In the genomic region with DNA sequence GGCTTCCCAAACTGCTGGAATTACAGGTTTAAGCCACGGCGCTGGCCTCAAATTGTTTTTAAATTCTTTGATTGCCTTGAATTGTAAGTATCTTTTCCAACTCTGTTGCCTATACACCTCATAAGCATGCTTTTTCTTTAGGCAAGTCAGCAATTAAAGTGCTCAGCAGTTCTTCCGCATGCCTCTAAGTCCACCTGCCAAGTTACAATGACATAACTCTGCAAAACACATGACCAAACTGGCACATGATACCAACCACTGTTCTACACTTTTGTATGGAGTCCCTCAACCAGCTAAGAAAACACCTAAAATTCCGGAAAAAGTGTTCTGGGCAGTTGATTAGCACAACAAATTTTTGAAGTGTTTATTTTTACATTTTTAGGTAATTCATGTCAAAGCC, we compare ENCODE assay signal across 20 cellular contexts. TPM values are rescaled to one million over a fixed set of nuclear protein-coding genes. Genes with fewer than 3 reads are reported as not detected.
DNase-seq lines count a peak whose midpoint lies in the region; ATAC-seq and TF ChIP-seq lines count a peak whose summit lies in the region.
"Had no signal": no experiment of that assay in that cellular context is flagged by ENCODE, and none has a peak within 500 bp of the region (broad histone marks: within the 10 kb centered on the region; RNA-seq: fewer than 3 reads in every experiment).

No MANE protein-coding gene starts in this region.

- H3K36me3 Mint-ChIP-seq in activated CD4-positive, alpha-beta T cell treated with anti-CD3 and anti-CD28 coated beads for 36 hours (ENCODE audit: low read depth): peaks cover 53% of the 10 kb centered on the region
- peaks cover 22% of the 10 kb centered on the region for H3K36me3 Mint-ChIP-seq in activated naive CD8-positive, alpha-beta T cell treated with anti-CD3 and anti-CD28 coated beads, Interleukin-2, amount 10 ng/mL, durations not matched to agents 7 days and 5 days
- peaks cover 42% of the 10 kb centered on the region for H3K36me3 Mint-ChIP-seq in stimulated activated memory B cell treated with anti-CD40 and anti-IgM and Interleukin-4, amounts not matched to agents 10 μg/mL and 1 μg/mL and 100 μg/mL, for 72 hours
- peaks cover 21% of the 10 kb centered on the region for H3K36me3 Mint-ChIP-seq in type B pancreatic cell
- H3K36me3 Mint-ChIP-seq: naive B cell had no signal

- H3K9me3 Mint-ChIP-seq in activated CD4-positive, alpha-beta T cell treated with anti-CD3 and anti-CD28 coated beads for 36 hours (ENCODE audit: low read depth): no peaks in the 10 kb centered on the region
- no peaks in the 10 kb centered on the region for H3K9me3 Mint-ChIP-seq in activated naive CD8-positive, alpha-beta T cell treated with anti-CD3 and anti-CD28 coated beads, Interleukin-2, amount 10 ng/mL, durations not matched to agents 7 days and 5 days
- no peaks in the 10 kb centered on the region for H3K9me3 Mint-ChIP-seq in stimulated activated memory B cell treated with anti-CD40 and anti-IgM and Interleukin-4, amounts not matched to agents 10 μg/mL and 1 μg/mL and 100 μg/mL, for 72 hours
- no peaks in the 10 kb centered on the region for H3K9me3 Mint-ChIP-seq in type B pancreatic cell
- H3K9me3 Mint-ChIP-seq: CD4-positive, alpha-beta memory T cell; endodermal cell; naive B cell had no signal

- no peaks in the 10 kb centered on the region for H3K27me3 Mint-ChIP-seq in activated CD4-positive, alpha-beta T cell treated with anti-CD3 and anti-CD28 coated beads for 36 hours
- H3K27me3 Mint-ChIP-seq in activated naive CD8-positive, alpha-beta T cell treated with anti-CD3 and anti-CD28 coated beads, Interleukin-2, amount 10 ng/mL, durations not matched to agents 7 days and 5 days: no peaks in the 10 kb centered on the region
- no peaks in the 10 kb centered on the region for H3K27me3 Mint-ChIP-seq in stimulated activated memory B cell treated with anti-CD40 and anti-IgM and Interleukin-4, amounts not matched to agents 10 μg/mL and 1 μg/mL and 100 μg/mL, for 72 hours
- H3K27me3 Mint-ChIP-seq in type B pancreatic cell: no peaks in the 10 kb centered on the region
- H3K27me3 Mint-ChIP-seq: CD4-positive, alpha-beta memory T cell; naive B cell had no signal

- no peak overlapping the region for H3K4me3 ChIP-seq in fibroblast of the aortic adventitia (ENCODE audit: low read depth, low read length)
- H3K4me3 ChIP-seq: MG63, SK-N-MC, suprapubic skin had no signal

- ATAC-seq in activated CD4-positive, alpha-beta T cell treated with anti-CD3 and anti-CD28 coated beads for 36 hours: no peak
- ATAC-seq in activated naive CD8-positive, alpha-beta T cell treated with anti-CD3 and anti-CD28 coated beads, Interleukin-2, amount 10 ng/mL, durations not matched to agents 7 days and 5 days (ENCODE audit: low read depth): no peak
- ATAC-seq in stimulated activated memory B cell treated with anti-CD40 and anti-IgM and Interleukin-4, amounts not matched to agents 10 μg/mL and 1 μg/mL and 100 μg/mL, for 72 hours: no peak
- ATAC-seq: foreskin keratinocyte had no signal

- no peak for DNase-seq in activated CD4-positive, alpha-beta T cell treated with anti-CD3 and anti-CD28 coated beads for 36 hours
- DNase-seq in activated CD4-positive, alpha-beta T cell treated with anti-CD3 and anti-CD28 coated beads for 4 hours: no peak
- DNase-seq in activated naive CD8-positive, alpha-beta T cell treated with anti-CD3 and anti-CD28 coated beads, Interleukin-2, amount 10 ng/mL, durations not matched to agents 7 days and 5 days: no peak
- peak; percentile 28 for DNase-seq in fibroblast of the aortic adventitia (ENCODE audit: low read depth)
- DNase-seq in NCI-H2029 treated with DMSO at 0.1 percent for 48 hours (lab: John Stamatoyannopoulos, UW): no peak
- no peak for DNase-seq in NCI-H146 (lab: John Stamatoyannopoulos, UW)
- no peak for DNase-seq in type B pancreatic cell (ENCODE audit: extremely low spot score, unreplicated experiment)
- DNase-seq: 8988T; activated gamma-delta T cell; CD4-positive, alpha-beta memory T cell; EL; endodermal cell; foreskin keratinocyte; MG63; naive B cell; NCI-H2081; NCI-H524 had no signal

- intact Hi-C loops in activated CD4-positive, alpha-beta T cell treated with anti-CD3 and anti-CD28 coated beads for 36 hours (cut with DNase I, micrococcal nuclease): no loop called here

- H3K27ac Mint-ChIP-seq in activated CD4-positive, alpha-beta T cell treated with anti-CD3 and anti-CD28 coated beads for 36 hours: peak overlapping the region; percentile 60
- H3K27ac Mint-ChIP-seq in activated naive CD8-positive, alpha-beta T cell treated with anti-CD3 and anti-CD28 coated beads, Interleukin-2, amount 10 ng/mL, durations not matched to agents 7 days and 5 days: no peak overlapping the region
- peak overlapping the region; percentile 26 for H3K27ac Mint-ChIP-seq in stimulated activated memory B cell treated with anti-CD40 and anti-IgM and Interleukin-4, amounts not matched to agents 10 μg/mL and 1 μg/mL and 100 μg/mL, for 72 hours
- H3K27ac Mint-ChIP-seq in type B pancreatic cell: no peak overlapping the region

- CTCF ChIA-PET in activated CD4-positive, alpha-beta T cell treated with anti-CD3 and anti-CD28 coated beads for 36 hours (lab: Charles Lee): interaction anchor here (0.7 to 1.9 kb wide), 6 partner anchors 27 to 176 kb away, joined by 3 to 5 read pairs (median 3); no protein-coding TSS in a partner anchor

- TF ChIP-seq CTCF in fibroblast of the aortic adventitia (IDR thresholded peaks at IDR 0.05; ENCODE audit: insufficient read depth, low read length): no peak
- no peak for TF ChIP-seq CTCF in type B pancreatic cell (conservative IDR thresholded peaks at IDR 0.05)

- peaks cover 69% of the 10 kb centered on the region for H3K4me1 Mint-ChIP-seq in activated CD4-positive, alpha-beta T cell treated with anti-CD3 and anti-CD28 coated beads for 36 hours
- H3K4me1 Mint-ChIP-seq in activated naive CD8-positive, alpha-beta T cell treated with anti-CD3 and anti-CD28 coated beads, Interleukin-2, amount 10 ng/mL, durations not matched to agents 7 days and 5 days: peaks cover 50% of the 10 kb centered on the region
- H3K4me1 Mint-ChIP-seq in stimulated activated memory B cell treated with anti-CD40 and anti-IgM and Interleukin-4, amounts not matched to agents 10 μg/mL and 1 μg/mL and 100 μg/mL, for 72 hours: peaks cover 63% of the 10 kb centered on the region
- peaks cover 43% of the 10 kb centered on the region for H3K4me1 Mint-ChIP-seq in type B pancreatic cell (ENCODE audit: unreplicated experiment)

- POLR2A ChIA-PET in activated CD4-positive, alpha-beta T cell treated with anti-CD3 and anti-CD28 coated beads for 36 hours (lab: Charles Lee): interaction anchor here (0.6 to 1.1 kb wide), 3 partner anchors 10 to 51 kb away, joined by 3 to 4 read pairs (median 3); partner anchors contain the start of gene RBFA
- POLR2A ChIA-PET in activated naive CD8-positive, alpha-beta T cell treated with anti-CD3 and anti-CD28 coated beads, Interleukin-2, amount 10 ng/mL, durations not matched to agents 7 days and 5 days (lab: Charles Lee): interaction anchor here (1.2 kb wide), 1 partner anchor 51 kb away, joined by 3 read pairs; the partner anchor contains the start of gene RBFA

- H3K4me3 Mint-ChIP-seq in activated CD4-positive, alpha-beta T cell treated with anti-CD3 and anti-CD28 coated beads for 36 hours: no peak overlapping the region
- peak overlapping the region; percentile 27 for H3K4me3 Mint-ChIP-seq in activated naive CD8-positive, alpha-beta T cell treated with anti-CD3 and anti-CD28 coated beads, Interleukin-2, amount 10 ng/mL, durations not matched to agents 7 days and 5 days
- no peak overlapping the region for H3K4me3 Mint-ChIP-seq in stimulated activated memory B cell treated with anti-CD40 and anti-IgM and Interleukin-4, amounts not matched to agents 10 μg/mL and 1 μg/mL and 100 μg/mL, for 72 hours
- H3K4me3 Mint-ChIP-seq in type B pancreatic cell: no peak overlapping the region
- H3K4me3 Mint-ChIP-seq: endodermal cell had no signal

RNA-seq across cellular contexts. Expression of gene TXNL4A, which starts 5.1 kb away (rescaled TPM):
- 100 to 1,000 TPM; 150 to 194 TPM for total RNA-seq in activated CD4-positive, alpha-beta T cell treated with anti-CD3 and anti-CD28 coated beads for 36 hours
- 100 to 1,000 TPM; 106 to 107 TPM for total RNA-seq in activated naive CD8-positive, alpha-beta T cell treated with anti-CD3 and anti-CD28 coated beads, Interleukin-2, amount 10 ng/mL, durations not matched to agents 7 days and 5 days
- total RNA-seq in fibroblast of the aortic adventitia (ENCODE audit: low replicate concordance): 54.6 and 62.2 TPM in 2 replicates
- total RNA-seq in type B pancreatic cell (ENCODE audit: low replicate concordance): 103 and 126 TPM in 2 replicates

RNA-seq across cellular contexts. Expression of gene HSBP1L1, which starts 18.8 kb away (rescaled TPM):
- total RNA-seq in activated CD4-positive, alpha-beta T cell treated with anti-CD3 and anti-CD28 coated beads for 36 hours: 10 to 100 TPM; 14.4 to 16.9 TPM
- 10 to 100 TPM; 14.0 to 18.0 TPM for total RNA-seq in activated naive CD8-positive, alpha-beta T cell treated with anti-CD3 and anti-CD28 coated beads, Interleukin-2, amount 10 ng/mL, durations not matched to agents 7 days and 5 days
- total RNA-seq in fibroblast of the aortic adventitia (ENCODE audit: low replicate concordance) (2.5 and 7.2 TPM in 2 replicates), type B pancreatic cell (ENCODE audit: low replicate concordance) (9.9 and 25.0 TPM in 2 replicates)

RNA-seq across cellular contexts. Expression of gene SLC66A2, which starts 31.8 kb away (rescaled TPM):
- total RNA-seq in activated CD4-positive, alpha-beta T cell treated with anti-CD3 and anti-CD28 coated beads for 36 hours: 10 to 100 TPM; 23.4 to 28.5 TPM
- 10 to 100 TPM; 29.0 to 29.2 TPM for total RNA-seq in activated naive CD8-positive, alpha-beta T cell treated with anti-CD3 and anti-CD28 coated beads, Interleukin-2, amount 10 ng/mL, durations not matched to agents 7 days and 5 days
- total RNA-seq in fibroblast of the aortic adventitia (ENCODE audit: low replicate concordance) (15.6 and 24.6 TPM in 2 replicates), type B pancreatic cell (ENCODE audit: low replicate concordance) (39.3 and 39.7 TPM in 2 replicates)

RNA-seq across cellular contexts. Expression of gene RBFA, which starts 51.0 kb away (rescaled TPM):
- 10 to 100 TPM; 32.2 to 39.1 TPM for total RNA-seq in activated CD4-positive, alpha-beta T cell treated with anti-CD3 and anti-CD28 coated beads for 36 hours
- 10 to 100 TPM; 21.2 to 22.1 TPM for total RNA-seq in activated naive CD8-positive, alpha-beta T cell treated with anti-CD3 and anti-CD28 coated beads, Interleukin-2, amount 10 ng/mL, durations not matched to agents 7 days and 5 days
- 17.6 and 20.1 TPM in 2 replicates for total RNA-seq in fibroblast of the aortic adventitia (ENCODE audit: low replicate concordance)
- 17.7 and 37.8 TPM in 2 replicates for total RNA-seq in type B pancreatic cell (ENCODE audit: low replicate concordance)

Comparison
In these comparisons a context has a peak if more than half of its experiments do, and no peak if none do; other contexts are left out.
1. H3K27ac Mint-ChIP-seq: peak in activated CD4-positive, alpha-beta T cell treated with anti-CD3 and anti-CD28 coated beads for 36 hours (single experiment) and stimulated activated memory B cell treated with anti-CD40 and anti-IgM and Interleukin-4, amounts not matched to agents 10 μg/mL and 1 μg/mL and 100 μg/mL, for 72 hours (single experiment); none in activated naive CD8-positive, alpha-beta T cell treated with anti-CD3 and anti-CD28 coated beads, Interleukin-2, amount 10 ng/mL, durations not matched to agents 7 days and 5 days (single experiment) and type B pancreatic cell (single experiment).